ENCODE assay signal across 16 cellular contexts in the genomic region with DNA sequence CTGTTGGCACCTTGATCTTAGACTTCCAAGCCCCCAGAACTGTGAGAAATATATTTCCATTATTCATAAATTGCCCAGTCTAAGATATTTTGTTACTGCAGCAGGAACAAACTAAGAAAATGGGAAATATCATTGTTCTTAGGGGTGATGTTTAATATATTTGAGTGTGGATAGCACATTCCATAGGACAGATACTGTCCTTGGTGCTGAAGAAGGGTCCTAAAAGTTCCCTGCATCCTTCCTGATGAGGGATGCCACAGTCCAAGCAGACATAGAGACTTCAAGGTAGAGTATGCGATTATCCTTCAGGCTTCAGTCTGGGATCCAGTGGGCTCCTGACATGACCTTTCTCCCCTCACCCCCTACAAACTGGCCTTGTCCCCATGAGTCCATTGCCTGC.
A peak's percentile ranks its signal among the peaks of the same experiment; 100 is the strongest.
DNase-seq lines count a peak whose midpoint lies in the region; ATAC-seq and TF ChIP-seq lines count a peak whose summit lies in the region.
"Had no signal": no experiment of that assay in that cellular context is flagged by ENCODE, and none has a peak within 500 bp of the region (broad histone marks: within the 10 kb centered on the region; RNA-seq: fewer than 3 reads in every experiment).

No MANE protein-coding gene starts in this region.

- H3K4me2 ChIP-seq in GM23338 (no peak overlapping the region), neural progenitor cell (no peak overlapping the region)
- H3K4me2 ChIP-seq: KMS-11 had no signal

- H4K20me1 ChIP-seq in GM23338 (replicated peaks; ENCODE audit: insufficient read depth) = no peaks in the 10 kb centered on the region
- H4K20me1 ChIP-seq in neural progenitor cell (ENCODE audit: low read depth) = no peaks in the 10 kb centered on the region

- H3K36me3 Mint-ChIP-seq in GM23338 (ENCODE audit: low read depth) (no peaks in the 10 kb centered on the region), WTC11 (no peaks in the 10 kb centered on the region), neural progenitor cell (no peaks in the 10 kb centered on the region)
- no peaks in the 10 kb centered on the region for H3K36me3 Mint-ChIP-seq in activated naive CD8-positive, alpha-beta T cell treated with anti-CD3 and anti-CD28 coated beads for 36 hours

- peak; percentile 10 for DNase-seq in GM23338 (ENCODE audit: low spot score)
- DNase-seq in WTC11 (ENCODE audit: low spot score) = no peak
- DNase-seq in iPS DF 19.7 (ENCODE audit: low read depth, low spot score) = peak; percentile 9
- DNase-seq in neural progenitor cell (ENCODE audit: low spot score) = peak; percentile 53
- no peak for DNase-seq in substantia nigra (lab: John Stamatoyannopoulos, UW)
- no peak for DNase-seq in activated naive CD8-positive, alpha-beta T cell treated with anti-CD3 and anti-CD28 coated beads for 36 hours
- DNase-seq: AML-193, GM23248, NCI-H1436, NCI-H2081, NCI-H748 treated with DMSO at 0.1 percent for 48 hours, OCI-M1 had no signal

- H3K27ac Mint-ChIP-seq in GM23338 (no peak overlapping the region), WTC11 (no peak overlapping the region), neural progenitor cell (no peak overlapping the region)
- H3K27ac Mint-ChIP-seq in activated naive CD8-positive, alpha-beta T cell treated with anti-CD3 and anti-CD28 coated beads for 36 hours = no peak overlapping the region

- CTCF ChIA-PET in WTC11 (lab: Charles Lee) = no interaction called here

- H2AFZ ChIP-seq in GM23338 = no peak overlapping the region
- H2AFZ ChIP-seq in neural progenitor cell (replicated peaks) = no peak overlapping the region
- H2AFZ ChIP-seq: GM23248 had no signal

- no peaks in the 10 kb centered on the region for H3K36me3 ChIP-seq in GM23338 (ENCODE audit: insufficient read depth)
- H3K36me3 ChIP-seq in neural progenitor cell = no peaks in the 10 kb centered on the region

- no peaks in the 10 kb centered on the region for H3K9me3 Mint-ChIP-seq in GM23338
- H3K9me3 Mint-ChIP-seq in WTC11 = no peaks in the 10 kb centered on the region
- H3K9me3 Mint-ChIP-seq in neural progenitor cell = no peaks in the 10 kb centered on the region
- H3K9me3 Mint-ChIP-seq in activated naive CD8-positive, alpha-beta T cell treated with anti-CD3 and anti-CD28 coated beads for 36 hours = no peaks in the 10 kb centered on the region

- H3K27ac ChIP-seq in GM23338 (ENCODE audit: low read depth) (no peak overlapping the region), neural progenitor cell (no peak overlapping the region), substantia nigra (ENCODE audit: low read depth, low read length, poor library complexity, severe bottlenecking) (no peak overlapping the region)
- H3K27ac ChIP-seq: GM23248, KMS-11, RWPE1 had no signal

- no peaks in the 10 kb centered on the region for H3K9me2 ChIP-seq in GM23338 (ENCODE audit: insufficient read depth)

- ATAC-seq in GM23338 (peak; percentile 45; the same call in 1 of the 3 replicates), WTC11 (peak; percentile 63), esophagus mucosa (no peak)

- TF ChIP-seq CTCF in GM23338 (conservative IDR thresholded peaks at IDR 0.05; ENCODE audit: low read depth in 2 of 2) (no peak), WTC11 (IDR thresholded peaks at IDR 0.05) (no peak), neural progenitor cell (IDR thresholded peaks at IDR 0.05) (no peak)

- no peaks in the 10 kb centered on the region for H3K4me1 ChIP-seq in GM23338 (ENCODE audit: insufficient read depth)
- no peaks in the 10 kb centered on the region for H3K4me1 ChIP-seq in neural progenitor cell
- H3K4me1 ChIP-seq: Caco-2 had no signal

- no peak overlapping the region for H3K4me3 Mint-ChIP-seq in GM23338
- H3K4me3 Mint-ChIP-seq in WTC11 = no peak overlapping the region
- H3K4me3 Mint-ChIP-seq in neural progenitor cell = no peak overlapping the region
- no peak overlapping the region for H3K4me3 Mint-ChIP-seq in activated naive CD8-positive, alpha-beta T cell treated with anti-CD3 and anti-CD28 coated beads for 36 hours

- H3K27me3 ChIP-seq in GM23338 (ENCODE audit: insufficient read depth) (no peaks in the 10 kb centered on the region), neural progenitor cell (no peaks in the 10 kb centered on the region)

- POLR2A ChIA-PET in WTC11 (lab: Charles Lee) = no interaction called here

- H3K4me1 Mint-ChIP-seq in GM23338 = peaks cover 2% of the 10 kb centered on the region; the same call in 1 of the 3 replicates
- H3K4me1 Mint-ChIP-seq in WTC11 = peaks cover 3% of the 10 kb centered on the region
- no peaks in the 10 kb centered on the region for H3K4me1 Mint-ChIP-seq in neural progenitor cell
- no peaks in the 10 kb centered on the region for H3K4me1 Mint-ChIP-seq in activated naive CD8-positive, alpha-beta T cell treated with anti-CD3 and anti-CD28 coated beads for 36 hours

- no peaks in the 10 kb centered on the region for H3K9me3 ChIP-seq in neural progenitor cell (ENCODE audit: low read depth)
- H3K9me3 ChIP-seq: Caco-2 had no signal

- H3K27me3 Mint-ChIP-seq in GM23338 (ENCODE audit: insufficient read depth, low read depth, poor library complexity) = no peaks in the 10 kb centered on the region
- H3K27me3 Mint-ChIP-seq in WTC11 (ENCODE audit: low read depth) = no peaks in the 10 kb centered on the region
- peaks cover 2% of the 10 kb centered on the region for H3K27me3 Mint-ChIP-seq in neural progenitor cell (ENCODE audit: insufficient read depth, low read depth)
- no peaks in the 10 kb centered on the region for H3K27me3 Mint-ChIP-seq in activated naive CD8-positive, alpha-beta T cell treated with anti-CD3 and anti-CD28 coated beads for 36 hours

- H3K79me2 ChIP-seq in GM23338 (replicated peaks; ENCODE audit: insufficient read depth) = no peaks in the 10 kb centered on the region
- H3K79me2 ChIP-seq in neural progenitor cell (ENCODE audit: low read depth) = no peaks in the 10 kb centered on the region

- H3K9ac ChIP-seq in neural progenitor cell = no peak overlapping the region
- H3K9ac ChIP-seq: GM23248, KMS-11 had no signal

- H3F3A ChIP-seq in GM23338 (replicated peaks; ENCODE audit: low read depth) (no peaks in the 10 kb centered on the region), neural progenitor cell (ENCODE audit: low read depth) (no peaks in the 10 kb centered on the region)

- no peak overlapping the region for H3K4me3 ChIP-seq in GM23338
- no peak overlapping the region for H3K4me3 ChIP-seq in neural progenitor cell
- H3K4me3 ChIP-seq: GM23248 had no signal

TF ChIP-seq in GM23338, 12 proteins besides CTCF, POLR2A, EP300 and RAD21:
- TF ChIP-seq, protein P1, sequence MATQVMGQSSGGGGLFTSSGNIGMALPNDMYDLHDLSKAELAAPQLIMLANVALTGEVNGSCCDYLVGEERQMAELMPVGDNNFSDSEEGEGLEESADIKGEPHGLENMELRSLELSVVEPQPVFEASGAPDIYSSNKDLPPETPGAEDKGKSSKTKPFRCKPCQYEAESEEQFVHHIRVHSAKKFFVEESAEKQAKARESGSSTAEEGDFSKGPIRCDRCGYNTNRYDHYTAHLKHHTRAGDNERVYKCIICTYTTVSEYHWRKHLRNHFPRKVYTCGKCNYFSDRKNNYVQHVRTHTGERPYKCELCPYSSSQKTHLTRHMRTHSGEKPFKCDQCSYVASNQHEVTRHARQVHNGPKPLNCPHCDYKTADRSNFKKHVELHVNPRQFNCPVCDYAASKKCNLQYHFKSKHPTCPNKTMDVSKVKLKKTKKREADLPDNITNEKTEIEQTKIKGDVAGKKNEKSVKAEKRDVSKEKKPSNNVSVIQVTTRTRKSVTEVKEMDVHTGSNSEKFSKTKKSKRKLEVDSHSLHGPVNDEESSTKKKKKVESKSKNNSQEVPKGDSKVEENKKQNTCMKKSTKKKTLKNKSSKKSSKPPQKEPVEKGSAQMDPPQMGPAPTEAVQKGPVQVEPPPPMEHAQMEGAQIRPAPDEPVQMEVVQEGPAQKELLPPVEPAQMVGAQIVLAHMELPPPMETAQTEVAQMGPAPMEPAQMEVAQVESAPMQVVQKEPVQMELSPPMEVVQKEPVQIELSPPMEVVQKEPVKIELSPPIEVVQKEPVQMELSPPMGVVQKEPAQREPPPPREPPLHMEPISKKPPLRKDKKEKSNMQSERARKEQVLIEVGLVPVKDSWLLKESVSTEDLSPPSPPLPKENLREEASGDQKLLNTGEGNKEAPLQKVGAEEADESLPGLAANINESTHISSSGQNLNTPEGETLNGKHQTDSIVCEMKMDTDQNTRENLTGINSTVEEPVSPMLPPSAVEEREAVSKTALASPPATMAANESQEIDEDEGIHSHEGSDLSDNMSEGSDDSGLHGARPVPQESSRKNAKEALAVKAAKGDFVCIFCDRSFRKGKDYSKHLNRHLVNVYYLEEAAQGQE (IDR thresholded peaks at IDR 0.05; ENCODE audit: unreplicated experiment) = peak; percentile 72
- TF ChIP-seq JUNB (IDR thresholded peaks at IDR 0.05; ENCODE audit: unreplicated experiment) (no peak), EZH2phosphoT487 (IDR thresholded peaks at IDR 0.05; ENCODE audit: unreplicated experiment) (no peak)

TF ChIP-seq in WTC11, 78 proteins besides CTCF, POLR2A, EP300 and RAD21:
- TF ChIP-seq JAZF1 (CRISPR knock-in tag; IDR thresholded peaks at IDR 0.05) (no peak), SMAD4 (CRISPR knock-in tag; IDR thresholded peaks at IDR 0.05) (0 out of 2 replicates have a peak, but pooled peaks have one; percentile 36)

Comparison
In these comparisons a context has a peak if more than half of its experiments do, and no peak if none do; other contexts are left out.
1. DNase-seq: peak in GM23338 (single experiment), iPS DF 19.7 (single experiment) and neural progenitor cell (single experiment); none in WTC11 (single experiment), substantia nigra (0 of 49) and activated naive CD8-positive, alpha-beta T cell treated with anti-CD3 and anti-CD28 coated beads for 36 hours (single experiment).